In the genomic region with DNA sequence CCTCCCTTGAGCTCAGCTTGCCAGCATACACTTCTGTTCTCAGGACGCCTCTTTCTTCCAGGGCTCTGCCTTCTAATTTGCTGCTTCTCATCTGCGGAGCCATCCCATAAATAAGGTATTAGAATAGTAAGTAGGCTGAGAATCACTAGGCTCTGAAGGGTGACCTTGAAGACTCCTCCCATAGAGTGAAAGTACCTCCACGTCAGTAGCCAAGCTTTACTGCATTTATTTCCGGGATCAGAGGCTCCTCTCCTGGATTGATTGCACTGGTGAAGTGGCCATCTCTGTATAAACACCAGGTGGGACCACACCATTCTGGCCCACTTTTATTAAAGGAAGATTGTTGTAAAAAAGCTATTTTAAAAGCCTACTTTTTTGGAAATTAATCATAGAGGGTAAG, we compare ENCODE assay signal across 19 cellular contexts.
"Had no signal": no experiment of that assay in that cellular context is flagged by ENCODE, and none has a peak within 500 bp of the region (broad histone marks: within the 10 kb centered on the region; RNA-seq: fewer than 3 reads in every experiment).

No MANE protein-coding gene starts in this region.

- ATAC-seq: activated CD4-positive, CD25-positive, alpha-beta regulatory T cell treated with anti-CD3 and anti-CD28 coated beads, Interleukin-2, amount 50 U/mL, for 24 hours; lower lobe of right lung; natural killer cell treated with Interleukin-12 subunit alpha and Interleukin-12 subunit beta and Interleukin-15 and Interleukin-18, amount 100 ng/mL, for 72 hours; right lobe of liver; stimulated activated effector memory CD8-positive, alpha-beta T cell treated with anti-CD3 and anti-CD28 coated beads, Interleukin-12 subunit alpha, Interleukin-12 subunit beta, amount 100 ng/mL, for 72 hours had no signal

- H3K9me3 Mint-ChIP-seq: endodermal cell had no signal

- H3K4me1 Mint-ChIP-seq: stimulated activated effector memory CD8-positive, alpha-beta T cell treated with anti-CD3 and anti-CD28 coated beads, Interleukin-12 subunit alpha, Interleukin-12 subunit beta, amount 100 ng/mL, for 72 hours had no signal

- H3K4me3 Mint-ChIP-seq: endodermal cell; natural killer cell treated with Interleukin-12 subunit alpha and Interleukin-12 subunit beta and Interleukin-15 and Interleukin-18, amount 100 ng/mL, for 72 hours; stimulated activated effector memory CD8-positive, alpha-beta T cell treated with anti-CD3 and anti-CD28 coated beads, Interleukin-12 subunit alpha, Interleukin-12 subunit beta, amount 100 ng/mL, for 72 hours had no signal

- DNase-seq: activated CD4-positive, alpha-beta T cell treated with anti-CD3 and anti-CD28 coated beads, Interleukin-2, amount 50 U/mL, for 1 hour; activated CD8-positive, alpha-beta memory T cell treated with anti-CD3 and anti-CD28 coated beads for 24 hours; activated CD8-positive, alpha-beta memory T cell treated with anti-CD3 and anti-CD28 coated beads, Interleukin-2, amount 50 U/mL, for 48 hours; activated effector memory CD4-positive, alpha-beta T cell treated with Interleukin-2 at 50 U/mL for 16 hours; activated naive CD4-positive, alpha-beta T cell treated with anti-CD3 and anti-CD28 coated beads, Interleukin-2, amount 50 U/mL, for 16 hours; activated T-cell treated with anti-CD3 and anti-CD28 coated beads, Interleukin-2, amount 50 U/mL, for 48 hours; aorta; brain microvascular endothelial cell; central memory CD4-positive, alpha-beta T cell; endodermal cell; foreskin fibroblast; lower lobe of right lung; right lobe of liver; small intestine; stimulated activated CD4-positive, alpha-beta T cell treated with anti-CD3 and anti-CD28 coated beads, Interleukin-4, amount 100 ng/mL, for 24 hours; stomach had no signal

- H3K27ac Mint-ChIP-seq: endodermal cell; natural killer cell treated with Interleukin-12 subunit alpha and Interleukin-12 subunit beta and Interleukin-15 and Interleukin-18, amount 100 ng/mL, for 72 hours; stimulated activated effector memory CD8-positive, alpha-beta T cell treated with anti-CD3 and anti-CD28 coated beads, Interleukin-12 subunit alpha, Interleukin-12 subunit beta, amount 100 ng/mL, for 72 hours had no signal

- H3K36me3 Mint-ChIP-seq: natural killer cell treated with Interleukin-12 subunit alpha and Interleukin-12 subunit beta and Interleukin-15 and Interleukin-18, amount 100 ng/mL, for 72 hours; stimulated activated effector memory CD8-positive, alpha-beta T cell treated with anti-CD3 and anti-CD28 coated beads, Interleukin-12 subunit alpha, Interleukin-12 subunit beta, amount 100 ng/mL, for 72 hours had no signal

- H3K27me3 Mint-ChIP-seq: natural killer cell treated with Interleukin-12 subunit alpha and Interleukin-12 subunit beta and Interleukin-15 and Interleukin-18, amount 100 ng/mL, for 72 hours had no signal
